Comparison of ENCODE assay signal across 22 cellular contexts in the genomic region with DNA sequence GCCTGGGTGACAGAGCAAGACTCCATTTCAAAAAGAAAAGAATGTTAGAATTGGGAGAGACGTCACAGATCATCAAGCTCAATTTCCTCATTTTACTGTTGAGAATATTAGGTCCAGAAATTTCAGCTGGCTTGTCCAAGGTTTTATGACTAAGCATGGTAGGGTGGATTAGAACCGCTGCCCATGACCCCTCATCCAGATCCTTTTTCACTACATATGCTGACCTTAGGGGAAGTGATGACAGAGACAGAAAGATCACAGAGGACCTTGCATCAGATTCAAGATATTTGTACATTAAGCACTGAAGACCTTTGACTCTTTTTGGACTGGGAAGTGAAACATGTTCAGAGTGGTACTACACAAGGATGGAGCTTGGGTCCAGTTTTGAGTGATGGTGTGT.
"Had no signal": no experiment of that assay in that cellular context is flagged by ENCODE, and none has a peak within 500 bp of the region (broad histone marks: within the 10 kb centered on the region; RNA-seq: fewer than 3 reads in every experiment).

No MANE protein-coding gene starts in this region.

- ATAC-seq: activated T-cell treated with anti-CD3 and anti-CD28 coated beads, Interleukin-2, amount 50 U/mL, for 4 hours; effector memory CD8-positive, alpha-beta T cell; gastrocnemius medialis; stimulated activated effector memory CD8-positive, alpha-beta T cell treated with anti-CD3 and anti-CD28 coated beads, Interleukin-12 subunit alpha, Interleukin-12 subunit beta, amount 100 ng/mL, for 72 hours had no signal

- H3K27ac Mint-ChIP-seq: activated naive CD4-positive, alpha-beta T cell treated with anti-CD3 and anti-CD28 coated beads, Interleukin-2, amount 10 ng/mL, durations not matched to agents 7 days and 5 days; effector memory CD8-positive, alpha-beta T cell; mesothelial cell of epicardium; stimulated activated effector memory CD8-positive, alpha-beta T cell treated with anti-CD3 and anti-CD28 coated beads, Interleukin-12 subunit alpha, Interleukin-12 subunit beta, amount 100 ng/mL, for 72 hours; T-helper 1 cell treated with Interleukin-12 subunit alpha and Interleukin-12 subunit beta and Interleukin-4 antibody, amounts not matched to agents 30 μg/mL and 1 μg/mL, for 36 hours had no signal

- DNase-seq: activated CD4-positive, alpha-beta T cell treated with anti-CD3 and anti-CD28 coated beads, Interleukin-2, amount 50 U/mL, for 1 hour; activated CD4-positive, CD25-positive, alpha-beta regulatory T cell treated with anti-CD3 and anti-CD28 coated beads, Interleukin-2, amount 50 U/mL, for 72 hours; activated CD8-positive, alpha-beta memory T cell treated with anti-CD3 and anti-CD28 coated beads, Interleukin-2, amount 50 U/mL, for 4 hours; activated naive CD4-positive, alpha-beta T cell treated with anti-CD3 and anti-CD28 coated beads, Interleukin-2, amount 10 ng/mL, durations not matched to agents 7 days and 5 days; activated T-cell treated with anti-CD3 and anti-CD28 coated beads, Interleukin-2, amount 50 U/mL, for 4 hours; effector memory CD8-positive, alpha-beta T cell; esophagus squamous epithelium; gastrocnemius medialis; heart right ventricle; immature natural killer cell; SJCRH30; stimulated activated CD4-positive, alpha-beta T cell treated with anti-CD3 and anti-CD28 coated beads, Interleukin-4, amount 100 ng/mL, for 24 hours; stomach; testis; upper lobe of left lung had no signal

- H3K27me3 ChIP-seq: breast epithelium, esophagus squamous epithelium, gastrocnemius medialis, heart right ventricle, SJCRH30, stomach, testis, upper lobe of left lung had no signal

- H3K9me3 Mint-ChIP-seq: activated naive CD4-positive, alpha-beta T cell treated with anti-CD3 and anti-CD28 coated beads, Interleukin-2, amount 10 ng/mL, durations not matched to agents 7 days and 5 days; activated T-cell treated with anti-CD3 and anti-CD28 coated beads, Interleukin-2, amount 50 U/mL, for 4 hours; immature natural killer cell; stimulated activated effector memory CD8-positive, alpha-beta T cell treated with anti-CD3 and anti-CD28 coated beads, Interleukin-12 subunit alpha, Interleukin-12 subunit beta, amount 100 ng/mL, for 72 hours; T-helper 1 cell treated with Interleukin-12 subunit alpha and Interleukin-12 subunit beta and Interleukin-4 antibody, amounts not matched to agents 30 μg/mL and 1 μg/mL, for 36 hours had no signal

- H3K4me1 Mint-ChIP-seq: activated naive CD4-positive, alpha-beta T cell treated with anti-CD3 and anti-CD28 coated beads, Interleukin-2, amount 10 ng/mL, durations not matched to agents 7 days and 5 days; immature natural killer cell; stimulated activated effector memory CD8-positive, alpha-beta T cell treated with anti-CD3 and anti-CD28 coated beads, Interleukin-12 subunit alpha, Interleukin-12 subunit beta, amount 100 ng/mL, for 72 hours had no signal

- H3K4me1 ChIP-seq: gastrocnemius medialis, prostate gland, upper lobe of left lung had no signal

- H3K4me3 ChIP-seq: breast epithelium, esophagus squamous epithelium, gastrocnemius medialis, heart right ventricle, lung, prostate gland, SJCRH30, stomach, testis, upper lobe of left lung had no signal

- H3K4me3 Mint-ChIP-seq: activated naive CD4-positive, alpha-beta T cell treated with anti-CD3 and anti-CD28 coated beads, Interleukin-2, amount 10 ng/mL, durations not matched to agents 7 days and 5 days; activated T-cell treated with anti-CD3 and anti-CD28 coated beads, Interleukin-2, amount 50 U/mL, for 4 hours; effector memory CD8-positive, alpha-beta T cell; immature natural killer cell; mesothelial cell of epicardium; nephron; stimulated activated effector memory CD8-positive, alpha-beta T cell treated with anti-CD3 and anti-CD28 coated beads, Interleukin-12 subunit alpha, Interleukin-12 subunit beta, amount 100 ng/mL, for 72 hours; T-helper 1 cell treated with Interleukin-12 subunit alpha and Interleukin-12 subunit beta and Interleukin-4 antibody, amounts not matched to agents 30 μg/mL and 1 μg/mL, for 36 hours had no signal

- H3K36me3 ChIP-seq: breast epithelium, esophagus squamous epithelium, gastrocnemius medialis, heart right ventricle, prostate gland, SJCRH30, stomach, upper lobe of left lung had no signal

- H3K36me3 Mint-ChIP-seq: activated naive CD4-positive, alpha-beta T cell treated with anti-CD3 and anti-CD28 coated beads, Interleukin-2, amount 10 ng/mL, durations not matched to agents 7 days and 5 days; immature natural killer cell; mesothelial cell of epicardium; stimulated activated effector memory CD8-positive, alpha-beta T cell treated with anti-CD3 and anti-CD28 coated beads, Interleukin-12 subunit alpha, Interleukin-12 subunit beta, amount 100 ng/mL, for 72 hours had no signal

- H3K27ac ChIP-seq: gastrocnemius medialis, prostate gland, SJCRH30, stomach, testis had no signal

- H3K9me3 ChIP-seq: esophagus squamous epithelium, gastrocnemius medialis, prostate gland, SJCRH30, testis, upper lobe of left lung had no signal
